In genomic region chr3:72439321-72440183, GRCh38 we compare ENCODE assay signal across 12 cellular contexts. TPM values are rescaled to one million over a fixed set of nuclear protein-coding genes. Genes with fewer than 3 reads are reported as not detected.
A peak's percentile ranks its signal among the peaks of the same experiment; 100 is the strongest.
DNase-seq lines count a peak whose midpoint lies in the region; ATAC-seq and TF ChIP-seq lines count a peak whose summit lies in the region.
"Had no signal": no experiment of that assay in that cellular context is flagged by ENCODE, and none has a peak within 500 bp of the region (broad histone marks: within the 10 kb centered on the region; RNA-seq: fewer than 3 reads in every experiment).

No MANE protein-coding gene starts in this region.

- no peak for TF ChIP-seq CTCF in GM12865 (IDR thresholded peaks at IDR 0.05; ENCODE audit: insufficient read depth, low read depth, low read length, missing control alignments)

- intact Hi-C loops in activated T-helper 2 cell treated with anti-CD3 and anti-CD28 coated beads, Interferon-gamma antibody, Interleukin-2, Interleukin-4, amounts not matched to agents 10 μg/mL and 5 μg/mL and 100 μg/mL, durations not matched to agents 14 hours and 24 hours and 36 hours (cut with micrococcal nuclease): no loop called here

- peaks cover 98% of the 10 kb centered on the region for H3K36me3 Mint-ChIP-seq in activated T-helper 2 cell treated with anti-CD3 and anti-CD28 coated beads, Interferon-gamma antibody, Interleukin-2, Interleukin-4, amounts not matched to agents 10 μg/mL and 5 μg/mL and 100 μg/mL, durations not matched to agents 14 hours and 24 hours and 36 hours (ENCODE audit: low read depth)

- H3K27ac Mint-ChIP-seq in activated T-helper 2 cell treated with anti-CD3 and anti-CD28 coated beads, Interferon-gamma antibody, Interleukin-2, Interleukin-4, amounts not matched to agents 10 μg/mL and 5 μg/mL and 100 μg/mL, durations not matched to agents 14 hours and 24 hours and 36 hours: peak overlapping the region; percentile 24
- H3K27ac Mint-ChIP-seq: nephron had no signal

- H3K9me3 Mint-ChIP-seq in activated T-helper 2 cell treated with anti-CD3 and anti-CD28 coated beads, Interferon-gamma antibody, Interleukin-2, Interleukin-4, amounts not matched to agents 10 μg/mL and 5 μg/mL and 100 μg/mL, durations not matched to agents 14 hours and 24 hours and 36 hours: no peaks in the 10 kb centered on the region
- H3K9me3 Mint-ChIP-seq: nephron had no signal

- DNase-seq in GM12865 (ENCODE audit: low read depth) (peak; percentile 38), SW480 (ENCODE audit: low spot score) (no peak), mucosa of gallbladder (ENCODE audit: low spot score) (no peak), nucleus accumbens (lab: John Stamatoyannopoulos, UW) (no peak)
- no peak for DNase-seq in activated T-helper 2 cell treated with anti-CD3 and anti-CD28 coated beads, Interferon-gamma antibody, Interleukin-2, Interleukin-4, amounts not matched to agents 10 μg/mL and 5 μg/mL and 100 μg/mL, durations not matched to agents 14 hours and 24 hours and 36 hours (ENCODE audit: low spot score)
- DNase-seq in activated CD4-positive, CD25-positive, alpha-beta regulatory T cell (lab: John Stamatoyannopoulos, UW): no peak
- DNase-seq: activated CD4-positive, alpha-beta T cell treated with anti-CD3 and anti-CD28 coated beads, Interleukin-2, amount 50 U/mL, for 48 hours; amygdala; NCI-H526 treated with DMSO at 0.1 percent for 48 hours had no signal

- H3K27me3 Mint-ChIP-seq in activated T-helper 2 cell treated with anti-CD3 and anti-CD28 coated beads, Interferon-gamma antibody, Interleukin-2, Interleukin-4, amounts not matched to agents 10 μg/mL and 5 μg/mL and 100 μg/mL, durations not matched to agents 14 hours and 24 hours and 36 hours (ENCODE audit: low read depth): no peaks in the 10 kb centered on the region

- ATAC-seq in GM19452 (IDR thresholded peaks at IDR 0.05; ENCODE audit: unreplicated experiment) (peak; percentile 66), HG02938 (IDR thresholded peaks at IDR 0.05; ENCODE audit: unreplicated experiment) (peak; percentile 41)

- no peak overlapping the region for H3K4me3 ChIP-seq in GM12865 (ENCODE audit: low read depth, low read length)

- no peak overlapping the region for H3K4me3 Mint-ChIP-seq in activated T-helper 2 cell treated with anti-CD3 and anti-CD28 coated beads, Interferon-gamma antibody, Interleukin-2, Interleukin-4, amounts not matched to agents 10 μg/mL and 5 μg/mL and 100 μg/mL, durations not matched to agents 14 hours and 24 hours and 36 hours (ENCODE audit: low read depth)
- H3K4me3 Mint-ChIP-seq: nephron had no signal

- peaks cover 80% of the 10 kb centered on the region for H3K4me1 Mint-ChIP-seq in activated T-helper 2 cell treated with anti-CD3 and anti-CD28 coated beads, Interferon-gamma antibody, Interleukin-2, Interleukin-4, amounts not matched to agents 10 μg/mL and 5 μg/mL and 100 μg/mL, durations not matched to agents 14 hours and 24 hours and 36 hours (ENCODE audit: low read depth)

RNA-seq across cellular contexts. Expression of gene RYBP, which starts 6.9 kb away (rescaled TPM):
- total RNA-seq in activated T-helper 2 cell treated with anti-CD3 and anti-CD28 coated beads, Interferon-gamma antibody, Interleukin-2, Interleukin-4, amounts not matched to agents 10 μg/mL and 5 μg/mL and 100 μg/mL, durations not matched to agents 14 hours and 24 hours and 36 hours: 78.1 and 78.3 TPM in 2 replicates
- 14.3 TPM for total RNA-seq in mucosa of gallbladder
